26 cellular contexts compared by ENCODE assay signal in the genomic region with DNA sequence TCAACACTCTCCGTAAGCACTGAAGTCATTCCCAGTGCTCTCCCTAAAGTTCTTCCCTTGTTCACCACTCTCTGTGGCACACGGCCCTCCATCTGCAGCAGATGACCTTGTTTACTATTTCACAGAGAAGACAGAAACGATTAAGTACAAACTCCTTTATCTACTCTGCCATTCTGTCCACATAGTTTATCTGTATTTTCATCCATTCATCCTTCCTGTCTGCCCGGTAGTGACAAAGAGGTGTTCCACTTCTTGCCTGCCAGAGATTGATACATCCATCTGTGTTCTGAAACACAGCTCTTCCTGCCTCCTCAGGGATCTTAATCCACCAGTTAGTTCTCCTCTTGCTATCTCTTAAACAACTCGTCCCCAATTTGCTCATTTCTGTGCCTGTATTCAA.
"Had no signal": no experiment of that assay in that cellular context is flagged by ENCODE, and none has a peak within 500 bp of the region (broad histone marks: within the 10 kb centered on the region; RNA-seq: fewer than 3 reads in every experiment).

No MANE protein-coding gene starts in this region.

- H2AFZ ChIP-seq: neural progenitor cell had no signal

- H3K4me3 Mint-ChIP-seq: naive thymus-derived CD4-positive, alpha-beta T cell; neural progenitor cell had no signal

- ATAC-seq: gastroesophageal sphincter; left colon; left ventricle myocardium superior; naive thymus-derived CD4-positive, alpha-beta T cell; pancreas; right cardiac atrium had no signal

- DNase-seq: effector memory CD4-positive, alpha-beta T cell; esophagus squamous epithelium; foreskin fibroblast; glutamatergic neuron; kidney; left colon; left ventricle myocardium superior; naive thymus-derived CD4-positive, alpha-beta T cell; nucleus accumbens; pancreas; right cardiac atrium; small intestine; stimulated activated CD4-positive, alpha-beta T cell treated with anti-CD3 and anti-CD28 coated beads, Interleukin-12 subunit alpha, Interleukin-12 subunit beta, amount 100 ng/mL, for 4 hours; stimulated activated naive CD4-positive, alpha-beta T cell; stomach; substantia nigra; transverse colon had no signal

- H3K4me1 Mint-ChIP-seq: neural progenitor cell had no signal

- H3K4me2 ChIP-seq: neural progenitor cell had no signal

- H3K36me3 ChIP-seq: pancreas, transverse colon had no signal

- H3K9me3 Mint-ChIP-seq: neural progenitor cell had no signal

- H3K27ac Mint-ChIP-seq: immature natural killer cell; naive thymus-derived CD4-positive, alpha-beta T cell; neural progenitor cell; progenitor cell of endocrine pancreas had no signal

- FAIRE-seq: endometrium, kidney, pancreas, small intestine had no signal

- H3K4me1 ChIP-seq: esophagus squamous epithelium, gastroesophageal sphincter, neural progenitor cell, stomach, transverse colon had no signal

- H3K9me3 ChIP-seq: esophagus squamous epithelium, gastroesophageal sphincter, pancreas, stomach, thoracic aorta, transverse colon had no signal

- H3K27ac ChIP-seq: coronary artery, epithelial cell of prostate, esophagus squamous epithelium, gastroesophageal sphincter, neural progenitor cell, pancreas, stomach, thoracic aorta, transverse colon had no signal

- H3K27me3 Mint-ChIP-seq: naive thymus-derived CD4-positive, alpha-beta T cell; progenitor cell of endocrine pancreas had no signal

- H3K4me3 ChIP-seq: coronary artery, esophagus squamous epithelium, gastroesophageal sphincter, lung, neural progenitor cell, pancreas, stomach, thoracic aorta, transverse colon had no signal
